Comparison of ENCODE assay signal across 8 cellular contexts in genomic region chr7:91264924-91265681, GRCh38. TPM values are rescaled to one million over a fixed set of nuclear protein-coding genes. Genes with fewer than 3 reads are reported as not detected.
A peak's percentile ranks its signal among the peaks of the same experiment; 100 is the strongest.
DNase-seq lines count a peak whose midpoint lies in the region; ATAC-seq, FAIRE-seq and TF ChIP-seq lines count a peak whose summit lies in the region.

No MANE protein-coding gene starts in this region.

- H3K4me3 ChIP-seq in NB4 (ENCODE audit: low read depth, low read length) (peak overlapping the region; percentile 62), esophagus squamous epithelium (peak overlapping the region; percentile 62 to 95 (median 70)), muscle layer of colon (ENCODE audit: low read depth in 1 of 2, low read length in 2 of 2) (peak overlapping the region; percentile 76 to 95)

- FAIRE-seq in urothelium cell line (lab: Jason Lieb, UNC) = peak; percentile 97

- peaks cover 18 to 52% (median 22%) of the 10 kb centered on the region in 3 donors for H3K4me1 ChIP-seq in esophagus squamous epithelium
- H3K4me1 ChIP-seq in muscle layer of colon (ENCODE audit: insufficient read depth, low read length) = peaks cover 3% of the 10 kb centered on the region

- H3K36me3 ChIP-seq in esophagus squamous epithelium (no peaks in the 10 kb centered on the region), muscle layer of colon (ENCODE audit: insufficient read depth, low read length) (no peaks in the 10 kb centered on the region)

- H3K27ac ChIP-seq in esophagus squamous epithelium (peak overlapping the region; percentile 90 to 98 (median 96)), muscle layer of colon (ENCODE audit: low read depth, low read length) (peak overlapping the region; percentile 82)

- TF ChIP-seq CTCF in NB4 (IDR thresholded peaks at IDR 0.05; ENCODE audit: low read depth, low read length) = no peak
- TF ChIP-seq CTCF in esophagus squamous epithelium (IDR thresholded peaks at IDR 0.05) = no peak

- DNase-seq in stimulated activated CD4-positive, alpha-beta T cell treated with anti-CD3 and anti-CD28 coated beads, Interleukin-15, amount 100 ng/mL, for 24 hours = peak; percentile 46
- no peak for DNase-seq in stimulated activated CD4-positive, alpha-beta T cell treated with anti-CD3 and anti-CD28 coated beads, Interleukin-4, amount 100 ng/mL, for 24 hours
- peak; percentile 80 for DNase-seq in NB4 (ENCODE audit: low read depth)
- peak; percentile 27 for DNase-seq in T1000 (lab: John Stamatoyannopoulos, UW)
- DNase-seq in esophagus squamous epithelium (lab: John Stamatoyannopoulos, UW) = no peak
- DNase-seq in urothelium cell line (ENCODE audit: low spot score) = peak; percentile 64

- intact Hi-C loops in esophagus squamous epithelium (cut with DNase I) = no loop called here

- TF ChIP-seq POLR2A in NB4 (IDR thresholded peaks at IDR 0.05; ENCODE audit: extremely low read depth, insufficient read length) (no peak), esophagus squamous epithelium (IDR thresholded peaks at IDR 0.05) (no peak)

- peak; percentile 21 for ATAC-seq in HG02610 (IDR thresholded peaks at IDR 0.05; ENCODE audit: unreplicated experiment)

- H3K9me3 ChIP-seq in esophagus squamous epithelium = no peaks in the 10 kb centered on the region
- H3K9me3 ChIP-seq in muscle layer of colon (ENCODE audit: low read length) = no peaks in the 10 kb centered on the region

- no peaks in the 10 kb centered on the region for H3K27me3 ChIP-seq in esophagus squamous epithelium
- H3K27me3 ChIP-seq in muscle layer of colon (ENCODE audit: control insufficient read depth in 1 of 2, insufficient read depth in 2 of 2, low read length in 2 of 2) = no peaks in the 10 kb centered on the region

- WGBS in esophagus squamous epithelium, 2 donors = 0% methylated on average over 3 to 8 of the region's 78 CpGs

- H3K9ac ChIP-seq in muscle layer of colon (ENCODE audit: low read length) = peak overlapping the region; percentile 8

RNA-seq across cellular contexts. Expression of gene FZD1, which starts 0.9 kb away (rescaled TPM):
- 10 to 100 TPM in 2 of 4 donors, 1 to 10 TPM in 2; 8.6 to 14.5 (median 10.4) TPM for total RNA-seq in esophagus squamous epithelium

Comparison
In these comparisons a context has a peak if more than half of its experiments do, and no peak if none do; other contexts are left out.
1. DNase-seq: peak in stimulated activated CD4-positive, alpha-beta T cell treated with anti-CD3 and anti-CD28 coated beads, Interleukin-15, amount 100 ng/mL, for 24 hours (single experiment), NB4 (single experiment), T1000 (single experiment) and urothelium cell line (single experiment); none in stimulated activated CD4-positive, alpha-beta T cell treated with anti-CD3 and anti-CD28 coated beads, Interleukin-4, amount 100 ng/mL, for 24 hours (single experiment) and esophagus squamous epithelium (single experiment).
2. Peak in every context shown above with its lines, with median percentiles within 50 percentile points of each other: H3K4me3 ChIP-seq.